In genomic region chr14:83257466-83258439, GRCh38 we compare ENCODE assay signal across 1 cellular context.
TF ChIP-seq lines count a peak whose summit lies in the region.

No MANE protein-coding gene starts in this region.

TF ChIP-seq in SK-N-SH, 30 proteins besides CTCF, POLR2A, EP300 and RAD21 (continued from another document):
- TF ChIP-seq REST (IDR thresholded peaks at IDR 0.05; ENCODE audit: low read depth, low read length) (no peak), IRF3 (IDR thresholded peaks at IDR 0.05; ENCODE audit: low read depth, low read length) (no peak), GATA2 (CRISPR knock-in tag; IDR thresholded peaks at IDR 0.05) (no peak)
